Comparison of ENCODE assay signal across 10 cellular contexts in genomic region chr2:132670104-132670960, GRCh38. TPM values are rescaled to one million over a fixed set of nuclear protein-coding genes. Genes with fewer than 3 reads are reported as not detected.
DNase-seq lines count a peak whose midpoint lies in the region; ATAC-seq, FAIRE-seq and TF ChIP-seq lines count a peak whose summit lies in the region.
"Had no signal": no experiment of that assay in that cellular context is flagged by ENCODE, and none has a peak within 500 bp of the region (broad histone marks: within the 10 kb centered on the region; RNA-seq: fewer than 3 reads in every experiment).

Gene LYPD1, minus strand, starts transcription at chr2:132670205. Its CDS starts 273 bp downstream, at chr2:132669932.

- no peak for FAIRE-seq in GM12892 (lab: Jason Lieb, UNC)

- H3K27me3 ChIP-seq in neural cell (ENCODE audit: insufficient read depth, low read depth, low read length) = no peaks in the 10 kb centered on the region
- H3K27me3 ChIP-seq in naive thymus-derived CD4-positive, alpha-beta T cell (ENCODE audit: control insufficient read depth in 2 of 2, insufficient read depth in 2 of 2, low read length in 2 of 2) = no peaks in the 10 kb centered on the region

- H3K4me2 ChIP-seq in neural cell (ENCODE audit: low read length) = peak within 1 kb of the TSS; percentile 70

- no peaks in the 10 kb centered on the region for H3K4me1 ChIP-seq in naive thymus-derived CD4-positive, alpha-beta T cell (ENCODE audit: control insufficient read depth in 2 of 2, insufficient read depth in 2 of 2, low read length in 2 of 2)

- CTCF ChIA-PET in naive thymus-derived CD4-positive, alpha-beta T cell (lab: Charles Lee) = no interaction called here

- intact Hi-C loops in naive thymus-derived CD4-positive, alpha-beta T cell (cut with micrococcal nuclease) = no loop called here

- H3K36me3 ChIP-seq in neural cell (ENCODE audit: insufficient read depth, low read length) = no peaks in the 10 kb centered on the region
- no peaks in the 10 kb centered on the region for H3K36me3 ChIP-seq in naive thymus-derived CD4-positive, alpha-beta T cell (ENCODE audit: control insufficient read depth in 2 of 3, insufficient read depth in 3 of 3, low read length in 3 of 3)

- H3K79me2 ChIP-seq in neural cell (replicated peaks; ENCODE audit: insufficient read depth, low read length) = peaks cover 5% of the 10 kb centered on the region

- H3K27me3 Mint-ChIP-seq in naive thymus-derived CD4-positive, alpha-beta T cell = peaks cover 34 to 56% (median 43%) of the 10 kb centered on the region in 5 donors

- H4K20me1 ChIP-seq in neural cell (ENCODE audit: insufficient read depth) = no peaks in the 10 kb centered on the region

- peaks cover 0 to 4% (median 0%) of the 10 kb centered on the region in 7 donors for H3K4me1 Mint-ChIP-seq in naive thymus-derived CD4-positive, alpha-beta T cell

- H3K9me3 Mint-ChIP-seq in naive thymus-derived CD4-positive, alpha-beta T cell = peaks cover 0 to 4% (median 2%) of the 10 kb centered on the region in 11 donors

- no peak for TF ChIP-seq EP300 in neural cell (conservative IDR thresholded peaks at IDR 0.05; ENCODE audit: poor library complexity, severe bottlenecking)

- DNase-seq in Daoy (ENCODE audit: low read depth) = peak; percentile 73
- peak; percentile 20 for DNase-seq in NCI-H526 treated with DMSO at 0.1 percent for 48 hours (lab: John Stamatoyannopoulos, UW)
- no peak for DNase-seq in fibroblast of pulmonary artery (ENCODE audit: low read depth)
- DNase-seq in naive thymus-derived CD4-positive, alpha-beta T cell = no peak
- no peak for DNase-seq in GM12892 (ENCODE audit: insufficient read length)

- TF ChIP-seq POLR2A in GM12892 (IDR thresholded peaks at IDR 0.05; ENCODE audit: low read depth, low read length) = no peak

- H3K4me3 ChIP-seq in fibroblast of pulmonary artery (replicated peaks; ENCODE audit: low read depth, low read length) (peak within 1 kb of the TSS; percentile 53), neural cell (ENCODE audit: low read length) (peak within 1 kb of the TSS; percentile 92)
- no peak within 1 kb of the TSS for H3K4me3 ChIP-seq in naive thymus-derived CD4-positive, alpha-beta T cell (ENCODE audit: low read length)

- TF ChIP-seq CTCF in fibroblast of pulmonary artery (IDR thresholded peaks at IDR 0.05; ENCODE audit: low read length, missing control alignments) (no peak), neural cell (IDR thresholded peaks at IDR 0.05; ENCODE audit: poor library complexity, severe bottlenecking) (no peak)

- H3K9me2 ChIP-seq in neural cell (ENCODE audit: insufficient read depth, low read length) = no peaks in the 10 kb centered on the region

- peak within 1 kb of the TSS; percentile 60 for H3K27ac ChIP-seq in neural cell (ENCODE audit: low read length)
- H3K27ac ChIP-seq in naive thymus-derived CD4-positive, alpha-beta T cell (ENCODE audit: low read depth, low read length) = no peak within 1 kb of the TSS
- H3K27ac ChIP-seq: epithelial cell of prostate, HL-60 had no signal

- POLR2A ChIA-PET in naive thymus-derived CD4-positive, alpha-beta T cell (lab: Charles Lee) = no interaction called here

- no peaks in the 10 kb centered on the region for H3K36me3 Mint-ChIP-seq in naive thymus-derived CD4-positive, alpha-beta T cell

- H3K4me3 Mint-ChIP-seq in naive thymus-derived CD4-positive, alpha-beta T cell = no peak within 1 kb of the TSS

- ATAC-seq in GM21619 (IDR thresholded peaks at IDR 0.05; ENCODE audit: unreplicated experiment) = no peak
- no peak for ATAC-seq in naive thymus-derived CD4-positive, alpha-beta T cell
- ATAC-seq in GM19455 (IDR thresholded peaks at IDR 0.05; ENCODE audit: unreplicated experiment) = no peak

- TF ChIP-seq RAD21 in neural cell (conservative IDR thresholded peaks at IDR 0.05) = no peak

- H3K9ac ChIP-seq in neural cell (ENCODE audit: low read length) = peak within 1 kb of the TSS; percentile 78

- H3F3A ChIP-seq in neural cell (ENCODE audit: insufficient read depth, low read length, poor library complexity, severe bottlenecking) = peaks cover 6% of the 10 kb centered on the region

- H2AFZ ChIP-seq in neural cell (ENCODE audit: low read depth, low read length) = peak within 1 kb of the TSS; percentile 41

- no peaks in the 10 kb centered on the region for H3K9me3 ChIP-seq in neural cell (ENCODE audit: low read length)
- no peaks in the 10 kb centered on the region for H3K9me3 ChIP-seq in naive thymus-derived CD4-positive, alpha-beta T cell (ENCODE audit: control insufficient read depth in 2 of 3, low read length in 3 of 3)

- H3K27ac Mint-ChIP-seq in naive thymus-derived CD4-positive, alpha-beta T cell = no peak within 1 kb of the TSS

TF ChIP-seq in neural cell, 6 proteins besides CTCF, POLR2A, EP300 and RAD21:
- TF ChIP-seq POLR2AphosphoS5 (IDR thresholded peaks at IDR 0.05) (peak; percentile 11), SMC3 (conservative IDR thresholded peaks at IDR 0.05; ENCODE audit: poor library complexity) (no peak)

RNA-seq across cellular contexts. Expression of gene LYPD1, which starts in this region (rescaled TPM):
- total RNA-seq in Daoy (2014; rRNA removed; shearing (Covaris generic)) = 130 and 153 TPM in 2 replicates
- 78.2 and 104 TPM in 2 replicates for polyA plus RNA-seq in neural cell
- polyA minus RNA-seq in neural cell = 74.8 and 78.6 TPM in 2 replicates
- not detected for total RNA-seq in naive thymus-derived CD4-positive, alpha-beta T cell
- polyA plus RNA-seq in naive thymus-derived CD4-positive, alpha-beta T cell = not detected
- polyA plus RNA-seq in GM12892 (2012; ENCODE audit: missing spikeins) = not detected

Comparison
In these comparisons a context has a peak if more than half of its experiments do, and no peak if none do; other contexts are left out.
1. RNA of gene LYPD1 (total RNA-seq): 130 to 153 TPM in Daoy; not detected in naive thymus-derived CD4-positive, alpha-beta T cell; every median in the first group is over 100 times any median in the second.
2. RNA of gene LYPD1 (polyA plus RNA-seq): 78.2 to 104 TPM in neural cell; not detected in naive thymus-derived CD4-positive, alpha-beta T cell; every median in the first group is over 10 times any median in the second.
3. DNase-seq: peak in Daoy (single experiment) and NCI-H526 treated with DMSO at 0.1 percent for 48 hours (single experiment); none in fibroblast of pulmonary artery (single experiment), naive thymus-derived CD4-positive, alpha-beta T cell (0 of 9) and GM12892 (single experiment).